Comparison of ENCODE assay signal across 12 cellular contexts in the genomic region with DNA sequence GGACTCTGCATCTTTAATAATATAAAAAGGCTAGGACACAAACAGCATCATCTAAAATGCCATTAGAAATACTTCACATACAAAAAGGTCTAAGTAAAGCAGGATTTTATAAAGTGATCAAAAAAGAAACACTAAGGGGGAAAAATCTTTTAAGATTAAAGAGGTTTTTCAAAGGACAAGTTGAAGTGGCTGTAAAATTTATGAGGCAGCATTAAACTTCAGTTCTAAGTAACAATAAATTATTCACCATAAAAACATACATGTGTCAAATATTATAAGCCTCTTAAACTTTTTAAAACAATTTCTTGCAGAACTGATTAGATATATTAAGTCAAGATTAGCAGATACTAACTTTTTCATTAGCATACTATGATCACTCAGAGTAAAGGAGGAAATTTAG. TPM values are rescaled to one million over a fixed set of nuclear protein-coding genes. Genes with fewer than 3 reads are reported as not detected.
"Had no signal": no experiment of that assay in that cellular context is flagged by ENCODE, and none has a peak within 500 bp of the region (broad histone marks: within the 10 kb centered on the region; RNA-seq: fewer than 3 reads in every experiment).

No MANE protein-coding gene starts in this region.

- H3K4me1 ChIP-seq: HAP-1 had no signal

- H3K27ac ChIP-seq: GM23248, HL-60, KMS-11 had no signal

- H3K36me3 ChIP-seq: HAP-1 had no signal

- H3K9me3 ChIP-seq: HAP-1 had no signal

- ATAC-seq: HCT116, HepG2 had no signal

- DNase-seq: GM23248, GOT3, H7, HFFc6, KBM-7 had no signal

- H3K4me3 ChIP-seq: GM23248, HAP-1 had no signal

RNA-seq across cellular contexts. Expression of a gene that starts 58.0 kb away (rescaled TPM):
- total RNA-seq: GM23248, H4, H7, HFFc6, HT1080 had no signal
